In the genomic region with DNA sequence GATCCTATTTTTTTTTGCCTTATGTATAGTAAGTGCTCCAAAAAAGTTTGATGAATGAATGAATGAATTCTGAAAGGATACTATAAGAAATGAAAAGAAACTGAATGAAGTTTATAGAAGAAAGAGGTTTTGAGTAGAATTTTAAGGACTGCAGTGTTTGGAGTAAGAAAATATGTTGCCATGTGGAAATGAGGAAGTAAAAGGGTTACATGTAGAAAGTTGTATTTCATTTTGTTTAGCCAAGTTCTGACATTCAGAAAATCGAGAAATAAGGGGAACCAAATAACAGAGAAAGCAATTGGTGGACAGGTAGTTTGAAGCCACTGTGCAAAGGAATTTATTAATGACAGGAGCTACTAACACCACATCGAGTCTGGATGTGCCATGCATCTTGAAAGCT, we compare ENCODE assay signal across 32 cellular contexts.
A peak's percentile ranks its signal among the peaks of the same experiment; 100 is the strongest.
DNase-seq lines count a peak whose midpoint lies in the region; ATAC-seq and TF ChIP-seq lines count a peak whose summit lies in the region.
"Had no signal": no experiment of that assay in that cellular context is flagged by ENCODE, and none has a peak within 500 bp of the region (broad histone marks: within the 10 kb centered on the region; RNA-seq: fewer than 3 reads in every experiment).

No MANE protein-coding gene starts in this region.

- H3K4me3 Mint-ChIP-seq in CD14-positive monocyte (peak overlapping the region; percentile 1 to 59), activated B cell treated with CpG ODN at 0.5 μM for 24 hours (peak overlapping the region; percentile 73)
- peak overlapping the region in 2 of 10 donors; percentile 26 to 62 for H3K4me3 Mint-ChIP-seq in naive thymus-derived CD8-positive, alpha-beta T cell
- H3K4me3 Mint-ChIP-seq: activated CD4-positive, alpha-beta T cell treated with anti-CD3 and anti-CD28 coated beads, Interleukin-2, amount 10 ng/mL, durations not matched to agents 7 days and 5 days; activated CD8-positive, alpha-beta memory T cell treated with anti-CD3 and anti-CD28 coated beads, Interleukin-2, amount 10 ng/mL, durations not matched to agents 7 days and 5 days; CD4-positive, alpha-beta T cell; GM23338; HFFc6; nephron progenitor cell; T-helper 17 cell had no signal

- peaks cover 0 to 4% (median 0%) of the 10 kb centered on the region in 3 donors for H3K27me3 Mint-ChIP-seq in CD14-positive monocyte (ENCODE audit: low read depth in 3 of 3)
- no peaks in the 10 kb centered on the region for H3K27me3 Mint-ChIP-seq in activated B cell treated with CpG ODN at 0.5 μM for 24 hours
- no peaks in the 10 kb centered on the region for H3K27me3 Mint-ChIP-seq in naive thymus-derived CD8-positive, alpha-beta T cell
- H3K27me3 Mint-ChIP-seq: activated CD4-positive, alpha-beta T cell treated with anti-CD3 and anti-CD28 coated beads, Interleukin-2, amount 10 ng/mL, durations not matched to agents 7 days and 5 days; CD4-positive, alpha-beta T cell had no signal

- H3K36me3 Mint-ChIP-seq in CD14-positive monocyte (no peaks in the 10 kb centered on the region), activated B cell treated with CpG ODN at 0.5 μM for 24 hours (ENCODE audit: low read depth) (no peaks in the 10 kb centered on the region)
- H3K36me3 Mint-ChIP-seq in naive thymus-derived CD8-positive, alpha-beta T cell, result no peaks in the 10 kb centered on the region
- H3K36me3 Mint-ChIP-seq: activated CD8-positive, alpha-beta memory T cell treated with anti-CD3 and anti-CD28 coated beads, Interleukin-2, amount 10 ng/mL, durations not matched to agents 7 days and 5 days; activated naive CD4-positive, alpha-beta T cell treated with anti-CD3 and anti-CD28 coated beads, Interleukin-2, amount 50 U/mL, for 72 hours had no signal

- H3K4me2 ChIP-seq in Karpas-422 (ENCODE audit: low read depth, low read length, poor library complexity, severe bottlenecking), result peak overlapping the region; percentile 68
- H3K4me2 ChIP-seq: GM23338 had no signal

- H3K9me3 ChIP-seq in Karpas-422 (ENCODE audit: low read length) (no peaks in the 10 kb centered on the region), right cardiac atrium (ENCODE audit: control insufficient read depth, low read length) (no peaks in the 10 kb centered on the region)
- H3K9me3 ChIP-seq: ascending aorta, pancreas, Peyer's patch, right atrium auricular region, SJSA1 had no signal

- H2AFZ ChIP-seq in Karpas-422 (ENCODE audit: low read length), result peak overlapping the region; percentile 47; the same call in 1 of the 2 replicates
- H2AFZ ChIP-seq: GM23338 had no signal

- no peaks in the 10 kb centered on the region for H3K36me3 ChIP-seq in Karpas-422 (ENCODE audit: insufficient read depth, low read length)
- H3K36me3 ChIP-seq: ascending aorta, pancreas, Peyer's patch, right atrium auricular region, SJSA1 had no signal

- H3K4me1 ChIP-seq in Karpas-422 (ENCODE audit: low read length), result peaks cover 39% of the 10 kb centered on the region
- H3K4me1 ChIP-seq in right cardiac atrium (ENCODE audit: control insufficient read depth, insufficient read depth, low read length), result no peaks in the 10 kb centered on the region
- H3K4me1 ChIP-seq: ascending aorta, pancreas, Peyer's patch, right atrium auricular region, SJSA1 had no signal

- no peaks in the 10 kb centered on the region for H3K9me2 ChIP-seq in Karpas-422 (replicated peaks; ENCODE audit: insufficient read depth, low read length)

- TF ChIP-seq CTCF in CD14-positive monocyte (IDR thresholded peaks at IDR 0.05) (no peak), activated B cell treated with CpG ODN at 0.5 μM for 24 hours (IDR thresholded peaks at IDR 0.05) (no peak)

- ATAC-seq in activated B cell treated with CpG ODN at 0.5 μM for 24 hours (ENCODE audit: low read depth) (no peak), right cardiac atrium (no peak), GM21515 (IDR thresholded peaks at IDR 0.05; ENCODE audit: unreplicated experiment) (no peak), left cardiac atrium (no peak)
- ATAC-seq in naive thymus-derived CD8-positive, alpha-beta T cell, result no peak
- ATAC-seq: activated CD8-positive, alpha-beta memory T cell treated with anti-CD3 and anti-CD28 coated beads, Interleukin-2, amount 10 ng/mL, durations not matched to agents 7 days and 5 days; activated naive CD4-positive, alpha-beta T cell treated with anti-CD3 and anti-CD28 coated beads, Interleukin-2, amount 50 U/mL, for 72 hours; GM23338; K562; left ventricle myocardium superior; pancreas had no signal

- no peaks in the 10 kb centered on the region for H3K9me3 Mint-ChIP-seq in CD14-positive monocyte
- H3K9me3 Mint-ChIP-seq in activated B cell treated with CpG ODN at 0.5 μM for 24 hours, result no peaks in the 10 kb centered on the region
- peaks cover 0 to 4% (median 0%) of the 10 kb centered on the region in 9 donors for H3K9me3 Mint-ChIP-seq in naive thymus-derived CD8-positive, alpha-beta T cell
- H3K9me3 Mint-ChIP-seq: activated naive CD4-positive, alpha-beta T cell treated with anti-CD3 and anti-CD28 coated beads, Interleukin-2, amount 50 U/mL, for 72 hours; CD4-positive, alpha-beta T cell; GM23338; HFFc6; nephron progenitor cell had no signal

- H3K27ac ChIP-seq in Karpas-422 (ENCODE audit: low read length), result no peak overlapping the region
- no peak overlapping the region for H3K27ac ChIP-seq in right cardiac atrium (ENCODE audit: low read length)
- H3K27ac ChIP-seq: ascending aorta, pancreas, right atrium auricular region, SJSA1, VCaP had no signal

- intact Hi-C loops in CD14-positive monocyte (cut with micrococcal nuclease), result no loop called here
- intact Hi-C loops in activated B cell treated with CpG ODN at 0.5 μM for 24 hours (cut with micrococcal nuclease), result loop anchor here (10.0 kb wide), 3 partner anchors 200 to 520 kb away; a partner anchor contains a TSS
- intact Hi-C loops in right cardiac atrium (cut with DNase I), result no loop called here
- intact Hi-C loops in left cardiac atrium (cut with DNase I), result no loop called here

- POLR2A ChIA-PET in activated B cell treated with CpG ODN at 0.5 μM for 24 hours (lab: Charles Lee), result interaction anchor here (0.5 kb wide), 1 partner anchor 10 kb away, joined by 3 read pairs; no protein-coding TSS in a partner anchor
- POLR2A ChIA-PET in naive thymus-derived CD8-positive, alpha-beta T cell (lab: Charles Lee), result interaction anchor here (0.6 kb wide), 1 partner anchor 106 kb away, joined by 3 read pairs; no protein-coding TSS in a partner anchor

- CTCF ChIA-PET in activated B cell treated with CpG ODN at 0.5 μM for 24 hours (lab: Charles Lee), result no interaction called here

- WGBS in right cardiac atrium, result 62% methylated on average over 2 of the region's 2 CpGs

- H3K79me2 ChIP-seq in Karpas-422 (ENCODE audit: low read length), result no peaks in the 10 kb centered on the region

- H3K4me3 ChIP-seq in Karpas-422 (ENCODE audit: low read length) (peak overlapping the region; percentile 39), right cardiac atrium (ENCODE audit: low read length) (no peak overlapping the region)
- H3K4me3 ChIP-seq: ascending aorta, GM23338, K562, pancreas, Peyer's patch, right atrium auricular region, SJSA1 had no signal

- no peaks in the 10 kb centered on the region for H4K20me1 ChIP-seq in Karpas-422 (ENCODE audit: insufficient read depth, low read depth, low read length)

- H3K4me1 Mint-ChIP-seq in CD14-positive monocyte, result peaks cover 19% of the 10 kb centered on the region
- H3K4me1 Mint-ChIP-seq in activated B cell treated with CpG ODN at 0.5 μM for 24 hours, result peaks cover 76% of the 10 kb centered on the region
- peaks cover 8 to 48% (median 15%) of the 10 kb centered on the region in 4 donors for H3K4me1 Mint-ChIP-seq in naive thymus-derived CD8-positive, alpha-beta T cell

- 0 out of 2 replicates have a peak overlapping the region, but pooled peaks have one; percentile 4 for H3K9ac ChIP-seq in Karpas-422 (ENCODE audit: low read length)

- H3K27me3 ChIP-seq in Karpas-422 (ENCODE audit: low read length) (no peaks in the 10 kb centered on the region), right cardiac atrium (ENCODE audit: control insufficient read depth, insufficient read depth) (no peaks in the 10 kb centered on the region)
- H3K27me3 ChIP-seq: ascending aorta, pancreas, Peyer's patch, right atrium auricular region, SJSA1 had no signal

- H3K27ac Mint-ChIP-seq in CD14-positive monocyte, result peak overlapping the region in 2 of 7 donors; percentile 12 to 43
- H3K27ac Mint-ChIP-seq in activated B cell treated with CpG ODN at 0.5 μM for 24 hours, result peak overlapping the region; percentile 83
- peak overlapping the region in 2 of 10 donors; percentile 25 to 51 for H3K27ac Mint-ChIP-seq in naive thymus-derived CD8-positive, alpha-beta T cell
- H3K27ac Mint-ChIP-seq: activated CD4-positive, alpha-beta T cell treated with anti-CD3 and anti-CD28 coated beads, Interleukin-2, amount 10 ng/mL, durations not matched to agents 7 days and 5 days; activated CD8-positive, alpha-beta memory T cell treated with anti-CD3 and anti-CD28 coated beads, Interleukin-2, amount 10 ng/mL, durations not matched to agents 7 days and 5 days; activated naive CD4-positive, alpha-beta T cell treated with anti-CD3 and anti-CD28 coated beads, Interleukin-2, amount 50 U/mL, for 72 hours; CD4-positive, alpha-beta T cell; GM23338; HFFc6; nephron progenitor cell; T-helper 17 cell had no signal

- DNase-seq in CD14-positive monocyte (ENCODE audit: low spot score) (no peak), Karpas-422 (peak; percentile 58), NOMO-1 treated with dmso at 0.1 percent for 144 hours (lab: John Stamatoyannopoulos, UW; ENCODE audit: unreplicated experiment) (peak; percentile 53), activated B cell treated with CpG ODN at 0.5 μM for 24 hours (no peak), right cardiac atrium (no peak), left cardiac atrium (no peak)
- DNase-seq in naive thymus-derived CD8-positive, alpha-beta T cell, result no peak
- DNase-seq: activated CD4-positive, alpha-beta T cell treated with anti-CD3 and anti-CD28 coated beads, Interleukin-2, amount 10 ng/mL, durations not matched to agents 7 days and 5 days; activated CD8-positive, alpha-beta memory T cell treated with anti-CD3 and anti-CD28 coated beads, Interleukin-2, amount 10 ng/mL, durations not matched to agents 7 days and 5 days; CD4-positive, alpha-beta T cell; dermis blood vessel endothelial cell; DMS 273 treated with DMSO at 0.1 percent for 48 hours; HFFc6; left ventricle myocardium superior; NCI-H1105 treated with DMSO at 0.1 percent for 48 hours; NCI-H2029; NCI-H2227 treated with DMSO at 0.1 percent for 48 hours; NCI-H748 treated with DMSO at 0.1 percent for 48 hours; nephron progenitor cell; pancreas; Peyer's patch; stimulated activated CD4-positive, alpha-beta T cell treated with anti-CD3 and anti-CD28 coated beads, Interleukin-4, amount 100 ng/mL, for 4 hours; stimulated activated naive CD8-positive, alpha-beta T cell treated with anti-CD3 and anti-CD28 coated beads, Interleukin-15, Interleukin-2, amounts not matched to agents 100 U/mL and 50 U/mL, for 24 hours; T-helper 17 cell had no signal

Comparison
In these comparisons a context has a peak if more than half of its experiments do, and no peak if none do; other contexts are left out.
1. DNase-seq: peak in Karpas-422 (single experiment) and NOMO-1 treated with dmso at 0.1 percent for 144 hours (single experiment); none in CD14-positive monocyte (single experiment), activated B cell treated with CpG ODN at 0.5 μM for 24 hours (single experiment), naive thymus-derived CD8-positive, alpha-beta T cell (0 of 10), right cardiac atrium (0 of 3) and left cardiac atrium (single experiment).